In genomic region chr2:157601807-157602206, GRCh38 we compare ENCODE assay signal across 25 cellular contexts. TPM values are rescaled to one million over a fixed set of nuclear protein-coding genes. Genes with fewer than 3 reads are reported as not detected.
"Had no signal": no experiment of that assay in that cellular context is flagged by ENCODE, and none has a peak within 500 bp of the region (broad histone marks: within the 10 kb centered on the region; RNA-seq: fewer than 3 reads in every experiment).

No MANE protein-coding gene starts in this region.

- H3K4me2 ChIP-seq: hepatocyte had no signal

- H3K4me3 Mint-ChIP-seq: dendritic cell treated with granulocyte-macrophage colony-stimulating factor and Interleukin-4, amounts not matched to agents 40 ng/mL and 50 ng/mL, for 4 days; immature natural killer cell; mesothelial cell of epicardium; naive B cell; naive thymus-derived CD8-positive, alpha-beta T cell had no signal

- H3K9me3 Mint-ChIP-seq: dendritic cell treated with granulocyte-macrophage colony-stimulating factor and Interleukin-4, amounts not matched to agents 40 ng/mL and 50 ng/mL, for 4 days; immature natural killer cell; mesothelial cell of epicardium; naive B cell; naive thymus-derived CD8-positive, alpha-beta T cell had no signal

- FAIRE-seq: endothelial cell of umbilical vein, frontal cortex, keratinocyte had no signal

- H2AFZ ChIP-seq: hepatocyte had no signal

- H3K4me3 ChIP-seq: coronary artery, dorsolateral prefrontal cortex, esophagus muscularis mucosa, gastroesophageal sphincter, heart left ventricle, hepatocyte, left lung, lower lobe of right lung, mucosa of descending colon had no signal

- H3K9me3 ChIP-seq: esophagus muscularis mucosa, gastroesophageal sphincter, heart left ventricle, left lung, lower lobe of right lung, mucosa of descending colon had no signal

- H3K4me1 ChIP-seq: foreskin keratinocyte, gastroesophageal sphincter, heart left ventricle, left lung, lower lobe of right lung had no signal

- DNase-seq: dorsolateral prefrontal cortex; effector CD4-positive, alpha-beta T cell; effector memory CD4-positive, alpha-beta T cell; foreskin keratinocyte; heart left ventricle; hypothalamus; immature natural killer cell; left cardiac atrium; left lung; left ventricle myocardium superior; lower lobe of right lung; mesenchymal stem cell; mucosa of descending colon; naive B cell; naive thymus-derived CD8-positive, alpha-beta T cell had no signal

- H3K79me2 ChIP-seq: hepatocyte had no signal

- H3K36me3 ChIP-seq: esophagus muscularis mucosa, gastroesophageal sphincter, heart left ventricle, left lung, lower lobe of right lung had no signal

- H3K4me1 Mint-ChIP-seq: mesothelial cell of epicardium had no signal

- H3K27ac ChIP-seq: coronary artery, dorsolateral prefrontal cortex, esophagus muscularis mucosa, foreskin keratinocyte, gastroesophageal sphincter, heart left ventricle, hepatocyte, left lung, lower lobe of right lung had no signal

- H3K36me3 Mint-ChIP-seq: immature natural killer cell; mesothelial cell of epicardium; naive B cell; naive thymus-derived CD8-positive, alpha-beta T cell had no signal

- ATAC-seq: foreskin keratinocyte; gastroesophageal sphincter; heart left ventricle; left cardiac atrium; left lung; left ventricle myocardium superior; lower lobe of right lung; mucosa of descending colon; naive thymus-derived CD8-positive, alpha-beta T cell had no signal

- H3K27ac Mint-ChIP-seq: dendritic cell treated with granulocyte-macrophage colony-stimulating factor and Interleukin-4, amounts not matched to agents 40 ng/mL and 50 ng/mL, for 4 days; immature natural killer cell; mesothelial cell of epicardium; naive B cell; naive thymus-derived CD8-positive, alpha-beta T cell had no signal

RNA-seq across cellular contexts. Expression of gene ACVR1C, which starts 26.9 kb away (rescaled TPM):
- total RNA-seq: endothelial cell of umbilical vein, lung microvascular endothelial cell had no signal
- polyA plus RNA-seq: endothelial cell of umbilical vein, foreskin keratinocyte, immature natural killer cell had no signal
